Comparison of ENCODE assay signal across 8 cellular contexts in the genomic region with DNA sequence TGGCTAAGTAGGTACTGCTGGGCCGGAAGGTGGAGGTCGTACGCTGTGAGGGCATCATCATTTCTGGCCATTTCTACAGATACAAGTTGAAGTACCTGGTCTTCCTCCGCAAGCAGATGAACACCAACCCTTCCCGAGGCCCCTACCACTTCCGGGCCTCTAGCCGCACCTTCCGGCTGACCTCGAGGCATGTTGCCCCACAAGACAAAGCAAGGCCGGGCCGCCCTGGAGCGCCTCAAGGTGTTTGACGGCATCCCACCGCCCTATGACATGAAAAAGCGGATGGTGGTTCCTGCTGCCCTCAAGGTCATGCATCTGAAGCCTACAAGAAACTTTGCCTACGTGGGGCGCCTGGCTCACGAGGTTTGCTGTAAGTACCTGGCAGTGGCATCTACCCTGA.
"Had no signal": no experiment of that assay in that cellular context is flagged by ENCODE, and none has a peak within 500 bp of the region (broad histone marks: within the 10 kb centered on the region; RNA-seq: fewer than 3 reads in every experiment).

No MANE protein-coding gene starts in this region.

- H3K4me3 ChIP-seq: GM12878 had no signal

- FAIRE-seq: G401.6, GM12878, GM12891, GM12892, GM18507, GM19239 had no signal

- DNase-seq: GDM1, GF-D8 had no signal
